In genomic region chr9:76526026-76526425, GRCh38 we compare ENCODE assay signal across 26 cellular contexts.
"Had no signal": no experiment of that assay in that cellular context is flagged by ENCODE, and none has a peak within 500 bp of the region (broad histone marks: within the 10 kb centered on the region; RNA-seq: fewer than 3 reads in every experiment).

No MANE protein-coding gene starts in this region.

- FAIRE-seq: astrocyte, endometrium, kidney, TTC549 had no signal

- H3K27me3 ChIP-seq: adrenal gland, breast epithelium, heart left ventricle, transverse colon, vagina had no signal

- H3K4me1 ChIP-seq: adrenal gland, breast epithelium, gastroesophageal sphincter, left ventricle myocardium inferior, transverse colon, vagina had no signal

- H3K36me3 Mint-ChIP-seq: activated CD4-positive, alpha-beta memory T cell treated with anti-CD3 and anti-CD28 coated beads for 36 hours had no signal

- H3K27ac Mint-ChIP-seq: activated CD4-positive, alpha-beta memory T cell treated with anti-CD3 and anti-CD28 coated beads for 36 hours; activated naive CD4-positive, alpha-beta T cell treated with anti-CD3 and anti-CD28 coated beads, Interleukin-2, amount 50 U/mL, for 72 hours; activated T-helper 1 cell treated with anti-CD3 and anti-CD28 coated beads, Interleukin-12 subunit alpha, Interleukin-12 subunit beta, Interleukin-2, Interleukin-4 antibody, amounts not matched to agents 30 ng/mL and 10 ng/mL and 1 ng/mL, durations not matched to agents 14 hours and 24 hours and 36 hours had no signal

- H3K27me3 Mint-ChIP-seq: activated CD4-positive, alpha-beta memory T cell treated with anti-CD3 and anti-CD28 coated beads for 36 hours had no signal

- H3K4me3 Mint-ChIP-seq: activated CD4-positive, alpha-beta memory T cell treated with anti-CD3 and anti-CD28 coated beads for 36 hours; activated T-helper 1 cell treated with anti-CD3 and anti-CD28 coated beads, Interleukin-12 subunit alpha, Interleukin-12 subunit beta, Interleukin-2, Interleukin-4 antibody, amounts not matched to agents 30 ng/mL and 10 ng/mL and 1 ng/mL, durations not matched to agents 14 hours and 24 hours and 36 hours; nephron progenitor cell had no signal

- DNase-seq: activated CD4-positive, alpha-beta memory T cell treated with anti-CD3 and anti-CD28 coated beads for 36 hours; activated gamma-delta T cell treated with Interleukin-2 at 50 U/mL for 16 hours; activated T-cell treated with anti-CD3 and anti-CD28 coated beads for 4 hours; adrenal gland; cerebellar nuclear complex; cortex of kidney; heart left ventricle; kidney; left ventricle myocardium inferior; mammary epithelial cell; midbrain; nephron progenitor cell; nucleus accumbens; stimulated activated CD4-positive, alpha-beta T cell treated with anti-CD3 and anti-CD28 coated beads, Interleukin-2, amount 100 ng/mL, for 24 hours; stimulated activated naive CD8-positive, alpha-beta T cell treated with anti-CD3 and anti-CD28 coated beads, Interleukin-15, Interleukin-2, amounts not matched to agents 100 U/mL and 50 U/mL, for 24 hours; substantia nigra; transverse colon had no signal

- H3K4me3 ChIP-seq: adrenal gland, breast epithelium, esophagus muscularis mucosa, gastroesophageal sphincter, heart left ventricle, left ventricle myocardium inferior, transverse colon, vagina had no signal

- H3K9me3 ChIP-seq: adrenal gland, breast epithelium, esophagus muscularis mucosa, gastroesophageal sphincter, left ventricle myocardium inferior, transverse colon, vagina had no signal

- H3K27ac ChIP-seq: adrenal gland, breast epithelium, esophagus muscularis mucosa, gastroesophageal sphincter, heart left ventricle, left ventricle myocardium inferior, transverse colon, vagina had no signal

- H3K36me3 ChIP-seq: adrenal gland, breast epithelium, esophagus muscularis mucosa, gastroesophageal sphincter, heart left ventricle, left ventricle myocardium inferior, transverse colon, vagina had no signal

- ATAC-seq: activated naive CD4-positive, alpha-beta T cell treated with anti-CD3 and anti-CD28 coated beads, Interleukin-2, amount 50 U/mL, for 72 hours; gastroesophageal sphincter; heart left ventricle; stimulated activated naive CD8-positive, alpha-beta T cell treated with anti-CD3 and anti-CD28 coated beads, Interleukin-15, Interleukin-2, amounts not matched to agents 100 U/mL and 50 U/mL, for 24 hours had no signal
